Comparison of ENCODE assay signal across 8 cellular contexts in the genomic region with DNA sequence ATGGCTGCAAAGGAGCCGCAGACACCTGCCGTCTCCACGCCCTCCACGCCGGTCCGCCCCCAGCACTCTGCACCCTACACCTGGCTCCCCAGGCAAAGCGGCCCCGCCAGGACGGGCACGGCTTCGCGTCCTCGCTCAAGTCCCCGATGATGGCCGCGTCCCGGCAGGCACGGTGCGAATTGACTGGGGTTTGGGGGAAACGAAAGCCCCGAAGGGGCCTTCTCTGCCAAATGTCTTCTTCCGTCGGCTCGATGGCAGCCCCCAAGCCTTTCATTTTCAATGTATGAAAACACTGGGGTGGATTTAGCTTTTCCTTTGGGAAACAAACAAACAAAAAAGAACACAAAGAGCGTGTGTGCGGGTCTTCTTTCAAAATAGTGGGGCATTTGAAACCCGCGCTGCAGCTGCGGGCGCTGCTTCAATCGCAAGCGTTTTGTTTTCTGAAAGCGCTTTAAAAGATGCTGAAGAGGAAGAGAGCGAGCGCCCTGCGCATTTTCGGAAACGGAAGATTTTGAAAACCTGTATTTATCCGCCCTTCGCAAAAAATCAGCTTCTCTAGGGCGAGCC.
DNase-seq lines count a peak whose midpoint lies in the region; ATAC-seq, FAIRE-seq and TF ChIP-seq lines count a peak whose summit lies in the region.

No MANE protein-coding gene starts in this region.

- no peak for FAIRE-seq in A549 (lab: Jason Lieb, UNC)

- H3K9me3 Mint-ChIP-seq in activated T-cell treated with anti-CD3 and anti-CD28 coated beads, Interleukin-2, amount 50 U/mL, for 72 hours, result no peaks in the 10 kb centered on the region

- H3K36me3 Mint-ChIP-seq in activated T-cell treated with anti-CD3 and anti-CD28 coated beads, Interleukin-2, amount 50 U/mL, for 72 hours (ENCODE audit: insufficient read depth in 2 of 2), result peaks cover 0 to 3% of the 10 kb centered on the region in 2 donors

- TF ChIP-seq EP300 in A549 (IDR thresholded peaks at IDR 0.05) (no peak), SK-N-SH (IDR thresholded peaks at IDR 0.05; ENCODE audit: borderline replicate concordance in 1 of 2, low read depth in 1 of 2, low read length in 1 of 2) (no peak)

- no peaks in the 10 kb centered on the region for H3K79me2 ChIP-seq in SK-N-SH (ENCODE audit: insufficient read depth)

- H3K4me3 Mint-ChIP-seq in activated T-cell treated with anti-CD3 and anti-CD28 coated beads, Interleukin-2, amount 50 U/mL, for 72 hours, result peak overlapping the region; percentile 93 to 94

- no peak for TF ChIP-seq POLR2A in A549 (IDR thresholded peaks at IDR 0.05; ENCODE audit: low read length)

- peaks cover 60% of the 10 kb centered on the region for H3K27me3 Mint-ChIP-seq in activated T-cell treated with anti-CD3 and anti-CD28 coated beads, Interleukin-2, amount 50 U/mL, for 72 hours (ENCODE audit: low read depth)

- no peaks in the 10 kb centered on the region for H3K36me3 ChIP-seq in SK-N-SH (replicated peaks in 1 of 2; ENCODE audit: control insufficient read depth in 1 of 2, insufficient read depth in 2 of 2, low read length in 1 of 2)

- H3K4me3 ChIP-seq in A549 (peak overlapping the region; percentile 25; the same call in 2 of the 3 replicates), SK-N-SH (ENCODE audit: low read depth in 2 of 2, low read length in 1 of 2) (no peak overlapping the region)

- TF ChIP-seq CTCF in A549 (IDR thresholded peaks at IDR 0.05), result no peak
- no peak for TF ChIP-seq CTCF in SK-N-SH (IDR thresholded peaks at IDR 0.05)

- H3K9me3 ChIP-seq in A549, result no peaks in the 10 kb centered on the region
- no peaks in the 10 kb centered on the region for H3K9me3 ChIP-seq in SK-N-SH

- H2AFZ ChIP-seq in SK-N-SH (ENCODE audit: low read depth), result no peak overlapping the region

- no peaks in the 10 kb centered on the region for H3K27me3 ChIP-seq in SK-N-SH (ENCODE audit: insufficient read depth)

- 48% methylated on average over 41 of the region's 41 CpGs for WGBS in A549 (ENCODE audit: missing lambda C conversion rate)
- WGBS in SK-N-SH (ENCODE audit: low lambda C conversion rate), result 76% methylated on average over 33 of the region's 41 CpGs

- H3K27ac Mint-ChIP-seq in activated T-cell treated with anti-CD3 and anti-CD28 coated beads, Interleukin-2, amount 50 U/mL, for 72 hours, result no peak overlapping the region

- H3K27ac ChIP-seq in A549 (no peak overlapping the region), SK-N-SH (ENCODE audit: low read depth in 2 of 2, low read length in 1 of 2) (no peak overlapping the region)

- no peaks in the 10 kb centered on the region for H4K20me1 ChIP-seq in SK-N-SH (ENCODE audit: insufficient read depth)

- H3K4me1 Mint-ChIP-seq in activated T-cell treated with anti-CD3 and anti-CD28 coated beads, Interleukin-2, amount 50 U/mL, for 72 hours (ENCODE audit: low read depth), result peaks cover 18% of the 10 kb centered on the region

- DNase-seq in A549 (ENCODE audit: low read depth in 1 of 2, low spot score in 1 of 2) (no peak), left cardiac atrium (no peak), retina (peak; percentile 84), NAMALWA (ENCODE audit: low spot score) (no peak), SK-N-SH (no peak)
- DNase-seq in activated T-cell treated with anti-CD3 and anti-CD28 coated beads, Interleukin-2, amount 50 U/mL, for 72 hours, result peak; percentile 25 to 34

- H3F3A ChIP-seq in SK-N-SH (replicated peaks; ENCODE audit: insufficient read depth), result no peaks in the 10 kb centered on the region

- POLR2A ChIA-PET in A549 (lab: Yijun Ruan, JAX) (no interaction called here), SK-N-SH (lab: Yijun Ruan, JAX) (no interaction called here)

- no peak overlapping the region for H3K9ac ChIP-seq in SK-N-SH

- no peaks in the 10 kb centered on the region for H3K9me2 ChIP-seq in SK-N-SH

- ATAC-seq in A549 (no peak; a peak in 1 of 6 replicates), HG02571 (IDR thresholded peaks at IDR 0.05; ENCODE audit: unreplicated experiment) (peak; percentile 55), left cardiac atrium (peak; percentile 38 to 41), GM19324 (IDR thresholded peaks at IDR 0.05; ENCODE audit: low FRiP score, unreplicated experiment) (no peak)
- peak; percentile 62 to 64 for ATAC-seq in activated T-cell treated with anti-CD3 and anti-CD28 coated beads, Interleukin-2, amount 50 U/mL, for 72 hours (replicated peaks in 1 of 2)

- CTCF ChIA-PET in A549 (lab: Yijun Ruan, JAX) (interaction anchor here (1.0 kb wide), 1 partner anchor 32 kb away, joined by 3 read pairs; no protein-coding TSS in a partner anchor), SK-N-SH (lab: Yijun Ruan, JAX) (interaction anchor here (2.8 kb wide), 1 partner anchor 32 kb away, joined by 9 read pairs; no protein-coding TSS in a partner anchor)

- intact Hi-C loops in left cardiac atrium (cut with DNase I), result no loop called here

- H3K4me1 ChIP-seq in A549 (peaks cover 13% of the 10 kb centered on the region), SK-N-SH (ENCODE audit: control insufficient read depth in 1 of 2, insufficient read depth in 2 of 2, low read depth in 1 of 2, low read length in 1 of 2) (peaks cover 0 to 5% of the 10 kb centered on the region in 2 experiments; a peak in 1 of 4 replicates)

- no peak for TF ChIP-seq RAD21 in A549 (conservative IDR thresholded peaks at IDR 0.05 in 1 of 2, IDR thresholded peaks at IDR 0.05 in 1 of 2)
- TF ChIP-seq RAD21 in SK-N-SH (IDR thresholded peaks at IDR 0.05; ENCODE audit: low read length), result no peak

- peak overlapping the region; percentile 72 for H3K4me2 ChIP-seq in A549
- H3K4me2 ChIP-seq in SK-N-SH, result no peak overlapping the region

TF ChIP-seq in A549, 52 proteins besides CTCF, POLR2A, EP300 and RAD21:
- TF ChIP-seq RNF2 (IDR thresholded peaks at IDR 0.05; ENCODE audit: borderline replicate concordance, low read depth) (peak; percentile 97), NPAS2 (CRISPR knock-in tag; IDR thresholded peaks at IDR 0.05; ENCODE audit: borderline replicate concordance) (no peak), CBX8 (IDR thresholded peaks at IDR 0.05) (peak; percentile 95), KDM5A (IDR thresholded peaks at IDR 0.05) (no peak), ZFP36 (IDR thresholded peaks at IDR 0.05; ENCODE audit: borderline replicate concordance, partially characterized antibody) (peak; percentile 28), EHMT2 (IDR thresholded peaks at IDR 0.05; ENCODE audit: low read depth) (no peak)
TF ChIP-seq in A549: peak in this region for 3.

TF ChIP-seq in SK-N-SH, 30 proteins besides CTCF, POLR2A, EP300 and RAD21 (continues in another document):
- TF ChIP-seq TCF12 (IDR thresholded peaks at IDR 0.05) (no peak), TEAD4 (IDR thresholded peaks at IDR 0.05; ENCODE audit: borderline replicate concordance, insufficient read depth) (no peak), FOXJ3 (CRISPR knock-in tag; IDR thresholded peaks at IDR 0.05) (no peak), RCOR1 (IDR thresholded peaks at IDR 0.05; ENCODE audit: low read length) (no peak), RFX5 (IDR thresholded peaks at IDR 0.05; ENCODE audit: low read length) (no peak)
- TF ChIP-seq, protein P1, sequence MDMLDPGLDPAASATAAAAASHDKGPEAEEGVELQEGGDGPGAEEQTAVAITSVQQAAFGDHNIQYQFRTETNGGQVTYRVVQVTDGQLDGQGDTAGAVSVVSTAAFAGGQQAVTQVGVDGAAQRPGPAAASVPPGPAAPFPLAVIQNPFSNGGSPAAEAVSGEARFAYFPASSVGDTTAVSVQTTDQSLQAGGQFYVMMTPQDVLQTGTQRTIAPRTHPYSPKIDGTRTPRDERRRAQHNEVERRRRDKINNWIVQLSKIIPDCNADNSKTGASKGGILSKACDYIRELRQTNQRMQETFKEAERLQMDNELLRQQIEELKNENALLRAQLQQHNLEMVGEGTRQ (IDR thresholded peaks at IDR 0.05; ENCODE audit: borderline replicate concordance, low read depth, low read length), result no peak
- TF ChIP-seq, protein P2, sequence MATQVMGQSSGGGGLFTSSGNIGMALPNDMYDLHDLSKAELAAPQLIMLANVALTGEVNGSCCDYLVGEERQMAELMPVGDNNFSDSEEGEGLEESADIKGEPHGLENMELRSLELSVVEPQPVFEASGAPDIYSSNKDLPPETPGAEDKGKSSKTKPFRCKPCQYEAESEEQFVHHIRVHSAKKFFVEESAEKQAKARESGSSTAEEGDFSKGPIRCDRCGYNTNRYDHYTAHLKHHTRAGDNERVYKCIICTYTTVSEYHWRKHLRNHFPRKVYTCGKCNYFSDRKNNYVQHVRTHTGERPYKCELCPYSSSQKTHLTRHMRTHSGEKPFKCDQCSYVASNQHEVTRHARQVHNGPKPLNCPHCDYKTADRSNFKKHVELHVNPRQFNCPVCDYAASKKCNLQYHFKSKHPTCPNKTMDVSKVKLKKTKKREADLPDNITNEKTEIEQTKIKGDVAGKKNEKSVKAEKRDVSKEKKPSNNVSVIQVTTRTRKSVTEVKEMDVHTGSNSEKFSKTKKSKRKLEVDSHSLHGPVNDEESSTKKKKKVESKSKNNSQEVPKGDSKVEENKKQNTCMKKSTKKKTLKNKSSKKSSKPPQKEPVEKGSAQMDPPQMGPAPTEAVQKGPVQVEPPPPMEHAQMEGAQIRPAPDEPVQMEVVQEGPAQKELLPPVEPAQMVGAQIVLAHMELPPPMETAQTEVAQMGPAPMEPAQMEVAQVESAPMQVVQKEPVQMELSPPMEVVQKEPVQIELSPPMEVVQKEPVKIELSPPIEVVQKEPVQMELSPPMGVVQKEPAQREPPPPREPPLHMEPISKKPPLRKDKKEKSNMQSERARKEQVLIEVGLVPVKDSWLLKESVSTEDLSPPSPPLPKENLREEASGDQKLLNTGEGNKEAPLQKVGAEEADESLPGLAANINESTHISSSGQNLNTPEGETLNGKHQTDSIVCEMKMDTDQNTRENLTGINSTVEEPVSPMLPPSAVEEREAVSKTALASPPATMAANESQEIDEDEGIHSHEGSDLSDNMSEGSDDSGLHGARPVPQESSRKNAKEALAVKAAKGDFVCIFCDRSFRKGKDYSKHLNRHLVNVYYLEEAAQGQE (IDR thresholded peaks at IDR 0.05; ENCODE audit: low read depth, low read length), result no peak
- TF ChIP-seq, protein P3, sequence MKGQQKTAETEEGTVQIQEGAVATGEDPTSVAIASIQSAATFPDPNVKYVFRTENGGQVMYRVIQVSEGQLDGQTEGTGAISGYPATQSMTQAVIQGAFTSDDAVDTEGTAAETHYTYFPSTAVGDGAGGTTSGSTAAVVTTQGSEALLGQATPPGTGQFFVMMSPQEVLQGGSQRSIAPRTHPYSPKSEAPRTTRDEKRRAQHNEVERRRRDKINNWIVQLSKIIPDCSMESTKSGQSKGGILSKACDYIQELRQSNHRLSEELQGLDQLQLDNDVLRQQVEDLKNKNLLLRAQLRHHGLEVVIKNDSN (IDR thresholded peaks at IDR 0.05; ENCODE audit: borderline replicate concordance, low read depth), result no peak

Comparison
In these comparisons a context has a peak if more than half of its experiments do, and no peak if none do; other contexts are left out.
1. ATAC-seq: peak in HG02571 (single experiment), activated T-cell treated with anti-CD3 and anti-CD28 coated beads, Interleukin-2, amount 50 U/mL, for 72 hours (2 of 2) and left cardiac atrium (2 of 2); none in A549 (0 of 2) and GM19324 (single experiment).
2. DNase-seq: peak in activated T-cell treated with anti-CD3 and anti-CD28 coated beads, Interleukin-2, amount 50 U/mL, for 72 hours (2 of 2) and retina (single experiment); none in A549 (0 of 2), left cardiac atrium (single experiment), NAMALWA (single experiment) and SK-N-SH (single experiment).